8 cellular contexts compared by ENCODE assay signal in genomic region chr2:11411768-11412448, GRCh38. TPM values are rescaled to one million over a fixed set of nuclear protein-coding genes. Genes with fewer than 3 reads are reported as not detected.
DNase-seq lines count a peak whose midpoint lies in the region; ATAC-seq lines count a peak whose summit lies in the region.

No MANE protein-coding gene starts in this region.

- no peak for ATAC-seq in GM18907 (IDR thresholded peaks at IDR 0.05; ENCODE audit: unreplicated experiment)
- no peak for ATAC-seq in GM21526 (IDR thresholded peaks at IDR 0.05; ENCODE audit: low FRiP score, unreplicated experiment)
- ATAC-seq in HG03139 (IDR thresholded peaks at IDR 0.05; ENCODE audit: unreplicated experiment), result no peak

- DNase-seq in NCI-H748 (lab: John Stamatoyannopoulos, UW; ENCODE audit: unreplicated experiment) (peak; percentile 58), NCI-H748 treated with DMSO at 0.1 percent for 48 hours (lab: John Stamatoyannopoulos, UW) (no peak), NCI-H345 (lab: John Stamatoyannopoulos, UW) (peak; percentile 39), cerebellum (ENCODE audit: low spot score) (peak; percentile 64), lung microvascular endothelial cell (ENCODE audit: low read depth in 2 of 2) (peak; percentile 70 to 74)

RNA-seq across cellular contexts. Expression of gene E2F6, which starts 54.1 kb away (rescaled TPM):
- total RNA-seq in cerebellum (11.2 TPM), lung microvascular endothelial cell (7.4 and 10.9 TPM in 2 replicates)
